10 cellular contexts compared by ENCODE assay signal in genomic region chr21:35475768-35476167, GRCh38.
A peak's percentile ranks its signal among the peaks of the same experiment; 100 is the strongest.
DNase-seq lines count a peak whose midpoint lies in the region; ATAC-seq and TF ChIP-seq lines count a peak whose summit lies in the region.
"Had no signal": no experiment of that assay in that cellular context is flagged by ENCODE, and none has a peak within 500 bp of the region (broad histone marks: within the 10 kb centered on the region; RNA-seq: fewer than 3 reads in every experiment).

No MANE protein-coding gene starts in this region.

- no peak for TF ChIP-seq POLR2A in gastroesophageal sphincter (IDR thresholded peaks at IDR 0.05)

- H3K27me3 ChIP-seq in gastroesophageal sphincter: no peaks in the 10 kb centered on the region

- peaks cover 0 to 6% (median 0%) of the 10 kb centered on the region in 3 donors for H3K4me1 ChIP-seq in gastroesophageal sphincter

- 31 to 40% methylated on average over 4 of the region's 4 CpGs for WGBS in gastroesophageal sphincter (ENCODE audit: low coverage in 1 of 2), 2 donors

- no peak overlapping the region for H3K4me3 ChIP-seq in choroid plexus epithelial cell (ENCODE audit: low read depth, low read length)
- H3K4me3 ChIP-seq in gastroesophageal sphincter: no peak overlapping the region
- H3K4me3 ChIP-seq: mucosa of descending colon had no signal

- H3K36me3 ChIP-seq in gastroesophageal sphincter: no peaks in the 10 kb centered on the region

- ATAC-seq in HG03378 (IDR thresholded peaks at IDR 0.05; ENCODE audit: unreplicated experiment) (no peak), gastroesophageal sphincter (no peak), GM21526 (IDR thresholded peaks at IDR 0.05; ENCODE audit: low FRiP score, unreplicated experiment) (no peak)
- ATAC-seq: mucosa of descending colon had no signal

- H3K27ac ChIP-seq in gastroesophageal sphincter: peak overlapping the region in 1 of 4 donors; percentile 39

- DNase-seq in GM04503 (ENCODE audit: low read depth) (peak; percentile 22), NOMO-1 (lab: John Stamatoyannopoulos, UW; ENCODE audit: unreplicated experiment in 2 of 2) (peak; percentile 69 to 96), choroid plexus epithelial cell (ENCODE audit: low read depth) (peak; percentile 91), pons (ENCODE audit: low spot score) (peak; percentile 31), ecto neural progenitor cell (ENCODE audit: low spot score) (no peak)
- DNase-seq: mucosa of descending colon, NCI-H2029 treated with DMSO at 0.1 percent for 48 hours had no signal

- TF ChIP-seq CTCF in choroid plexus epithelial cell (conservative IDR thresholded peaks at IDR 0.05; ENCODE audit: low read depth, low read length) (no peak), gastroesophageal sphincter (IDR thresholded peaks at IDR 0.05) (no peak)

- peaks cover 0 to 10% (median 0%) of the 10 kb centered on the region in 3 donors for H3K9me3 ChIP-seq in gastroesophageal sphincter
- H3K9me3 ChIP-seq: mucosa of descending colon had no signal

- TF ChIP-seq EP300 in gastroesophageal sphincter (IDR thresholded peaks at IDR 0.05): no peak
